21 cellular contexts compared by ENCODE assay signal in genomic region chr16:1146409-1146808, GRCh38. TPM values are rescaled to one million over a fixed set of nuclear protein-coding genes. Genes with fewer than 3 reads are reported as not detected.
A peak's percentile ranks its signal among the peaks of the same experiment; 100 is the strongest.
DNase-seq lines count a peak whose midpoint lies in the region; ATAC-seq, FAIRE-seq and TF ChIP-seq lines count a peak whose summit lies in the region.
"Had no signal": no experiment of that assay in that cellular context is flagged by ENCODE, and none has a peak within 500 bp of the region (broad histone marks: within the 10 kb centered on the region; RNA-seq: fewer than 3 reads in every experiment).

No MANE protein-coding gene starts in this region.

- no peaks in the 10 kb centered on the region for H3K27me3 Mint-ChIP-seq in activated CD4-positive, alpha-beta T cell treated with anti-CD3 and anti-CD28 coated beads for 36 hours
- peaks cover 15% of the 10 kb centered on the region for H3K27me3 Mint-ChIP-seq in glutamatergic neuron (ENCODE audit: unreplicated experiment)

- no peaks in the 10 kb centered on the region for H3K36me3 Mint-ChIP-seq in activated CD4-positive, alpha-beta T cell treated with anti-CD3 and anti-CD28 coated beads for 36 hours (ENCODE audit: low read depth)
- H3K36me3 Mint-ChIP-seq in glutamatergic neuron (ENCODE audit: unreplicated experiment), result no peaks in the 10 kb centered on the region
- H3K36me3 Mint-ChIP-seq: activated CD8-positive, alpha-beta memory T cell treated with anti-CD3 and anti-CD28 coated beads, Interleukin-2, amount 10 ng/mL, durations not matched to agents 7 days and 5 days had no signal

- H3K4me1 Mint-ChIP-seq in activated CD4-positive, alpha-beta T cell treated with anti-CD3 and anti-CD28 coated beads for 36 hours, result peaks cover under 1% of the 10 kb centered on the region
- H3K4me1 Mint-ChIP-seq in glutamatergic neuron (ENCODE audit: low read depth, unreplicated experiment), result peaks cover 15% of the 10 kb centered on the region
- H3K4me1 Mint-ChIP-seq: activated B cell treated with CpG ODN at 0.5 μM for 24 hours; activated CD8-positive, alpha-beta memory T cell treated with anti-CD3 and anti-CD28 coated beads, Interleukin-2, amount 10 ng/mL, durations not matched to agents 7 days and 5 days; central memory CD8-positive, alpha-beta T cell; T-helper 17 cell had no signal

- CTCF ChIA-PET in activated CD4-positive, alpha-beta T cell treated with anti-CD3 and anti-CD28 coated beads for 36 hours (lab: Charles Lee), result no interaction called here

- H3K27ac Mint-ChIP-seq in activated CD4-positive, alpha-beta T cell treated with anti-CD3 and anti-CD28 coated beads for 36 hours, result no peak overlapping the region
- H3K27ac Mint-ChIP-seq in glutamatergic neuron (ENCODE audit: unreplicated experiment), result peak overlapping the region; percentile 64
- H3K27ac Mint-ChIP-seq: activated B cell treated with CpG ODN at 0.5 μM for 24 hours; activated CD8-positive, alpha-beta memory T cell treated with anti-CD3 and anti-CD28 coated beads, Interleukin-2, amount 10 ng/mL, durations not matched to agents 7 days and 5 days; HFFc6; T-helper 17 cell had no signal

- DNase-seq in activated CD4-positive, alpha-beta T cell treated with anti-CD3 and anti-CD28 coated beads for 36 hours, result peak; percentile 35
- DNase-seq in activated CD4-positive, alpha-beta T cell treated with anti-CD3 and anti-CD28 coated beads for 1 hour, result no peak
- DNase-seq in COLO668 (lab: John Stamatoyannopoulos, UW; ENCODE audit: unreplicated experiment), result peak; percentile 55
- peak; percentile 37 for DNase-seq in NAMALWA (ENCODE audit: low spot score)
- DNase-seq in glutamatergic neuron, result no peak
- DNase-seq in GM19239 (ENCODE audit: insufficient read length, low spot score), result no peak
- no peak for DNase-seq in T1000 (lab: John Stamatoyannopoulos, UW)
- DNase-seq: activated B cell treated with CpG ODN at 0.5 μM for 24 hours; activated CD8-positive, alpha-beta memory T cell treated with anti-CD3 and anti-CD28 coated beads, Interleukin-2, amount 10 ng/mL, durations not matched to agents 7 days and 5 days; activated gamma-delta T cell treated with Interleukin-2 at 50 U/mL for 16 hours; amygdala; Caco-2; effector memory CD4-positive, alpha-beta T cell; GDM1; heart left ventricle; HFFc6; NCI-H1092; T-helper 17 cell had no signal

- intact Hi-C loops in activated CD4-positive, alpha-beta T cell treated with anti-CD3 and anti-CD28 coated beads for 36 hours (cut with DNase I, micrococcal nuclease), result no loop called here

- POLR2A ChIA-PET in activated CD4-positive, alpha-beta T cell treated with anti-CD3 and anti-CD28 coated beads for 36 hours (lab: Charles Lee), result no interaction called here

- no peak for ATAC-seq in activated CD4-positive, alpha-beta T cell treated with anti-CD3 and anti-CD28 coated beads for 36 hours
- ATAC-seq: activated CD8-positive, alpha-beta memory T cell treated with anti-CD3 and anti-CD28 coated beads, Interleukin-2, amount 10 ng/mL, durations not matched to agents 7 days and 5 days; heart left ventricle; T-helper 17 cell had no signal

- no peak for TF ChIP-seq CTCF in glutamatergic neuron (IDR thresholded peaks at IDR 0.05; ENCODE audit: partially characterized antibody, unreplicated experiment)

- H3K9me3 Mint-ChIP-seq in activated CD4-positive, alpha-beta T cell treated with anti-CD3 and anti-CD28 coated beads for 36 hours (ENCODE audit: low read depth), result peaks cover 3% of the 10 kb centered on the region
- peaks cover 6% of the 10 kb centered on the region for H3K9me3 Mint-ChIP-seq in glutamatergic neuron (ENCODE audit: unreplicated experiment)
- H3K9me3 Mint-ChIP-seq: HFFc6 had no signal

- FAIRE-seq in GM19239 (lab: Jason Lieb, UNC), result no peak

- H3K4me3 Mint-ChIP-seq in activated CD4-positive, alpha-beta T cell treated with anti-CD3 and anti-CD28 coated beads for 36 hours, result no peak overlapping the region
- no peak overlapping the region for H3K4me3 Mint-ChIP-seq in glutamatergic neuron (ENCODE audit: unreplicated experiment)
- H3K4me3 Mint-ChIP-seq: activated B cell treated with CpG ODN at 0.5 μM for 24 hours; activated CD8-positive, alpha-beta memory T cell treated with anti-CD3 and anti-CD28 coated beads, Interleukin-2, amount 10 ng/mL, durations not matched to agents 7 days and 5 days; central memory CD8-positive, alpha-beta T cell; HFFc6; T-helper 17 cell had no signal

RNA-seq across cellular contexts. Expression of gene CACNA1H, which starts 6.5 kb away (rescaled TPM):
- under 1 TPM; 0.86 to 0.98 TPM for total RNA-seq in activated CD4-positive, alpha-beta T cell treated with anti-CD3 and anti-CD28 coated beads for 36 hours
- total RNA-seq in glutamatergic neuron (ENCODE audit: unreplicated experiment), result 161 TPM

RNA-seq across cellular contexts. Expression of gene C1QTNF8, which starts 50.4 kb away (rescaled TPM):
- not detected for total RNA-seq in activated CD4-positive, alpha-beta T cell treated with anti-CD3 and anti-CD28 coated beads for 36 hours
- not detected for total RNA-seq in glutamatergic neuron (ENCODE audit: unreplicated experiment)
- total RNA-seq: activated B cell treated with CpG ODN at 0.5 μM for 24 hours; activated CD8-positive, alpha-beta memory T cell treated with anti-CD3 and anti-CD28 coated beads, Interleukin-2, amount 10 ng/mL, durations not matched to agents 7 days and 5 days; Caco-2; fibroblast of lung; heart left ventricle; HFFc6; T-helper 17 cell; ureter had no signal

Comparison
In these comparisons a context has a peak if more than half of its experiments do, and no peak if none do; other contexts are left out.
1. DNase-seq: peak in activated CD4-positive, alpha-beta T cell treated with anti-CD3 and anti-CD28 coated beads for 36 hours (single experiment), COLO668 (single experiment) and NAMALWA (single experiment); none in activated CD4-positive, alpha-beta T cell treated with anti-CD3 and anti-CD28 coated beads for 1 hour (single experiment), glutamatergic neuron (single experiment), GM19239 (single experiment) and T1000 (single experiment).
2. RNA of gene CACNA1H, which starts 6.5 kb away (total RNA-seq): 161 TPM in glutamatergic neuron (single experiment); 0.86 to 0.98 TPM in activated CD4-positive, alpha-beta T cell treated with anti-CD3 and anti-CD28 coated beads for 36 hours; every median in the first group is over 10 times any median in the second.